Comparison of ENCODE assay signal across 1 cellular context in the genomic region with DNA sequence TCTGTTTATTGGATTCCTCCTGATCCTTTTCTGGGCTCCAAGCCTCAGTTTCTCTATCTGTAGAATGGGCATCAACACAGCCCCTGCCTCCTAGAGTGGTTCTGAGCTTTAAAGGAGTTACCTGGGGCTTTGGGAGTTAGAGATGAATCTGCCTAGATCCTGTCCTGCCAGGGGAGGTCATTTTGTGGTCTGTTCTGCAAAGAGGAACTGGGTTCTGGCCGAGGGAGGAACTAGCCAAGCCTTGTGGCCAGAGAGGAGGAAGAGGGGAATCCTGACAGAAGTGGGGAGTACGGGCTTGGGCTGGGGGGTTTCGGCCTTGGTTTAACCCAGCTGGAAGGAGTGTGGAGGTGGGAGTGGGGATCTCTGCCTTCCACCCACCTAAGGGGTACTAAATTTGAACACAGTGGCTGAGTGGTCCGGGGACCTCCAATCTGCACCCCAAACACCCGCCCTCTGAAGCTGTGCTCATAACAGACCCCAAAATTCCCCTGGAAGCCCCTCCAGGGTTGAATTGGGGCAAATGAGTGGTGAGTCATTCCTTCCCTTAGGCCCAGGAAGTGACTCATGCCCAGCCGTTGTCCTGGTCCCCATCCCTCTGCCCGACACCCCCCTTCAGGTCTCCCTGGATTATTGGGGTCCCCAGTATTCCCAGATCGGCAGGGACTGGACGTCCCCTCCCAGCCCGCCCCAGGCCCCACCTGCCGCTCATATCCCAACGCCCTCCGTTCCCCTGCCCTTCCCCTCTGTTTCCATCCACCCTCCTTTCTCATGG.
A peak's percentile ranks its signal among the peaks of the same experiment; 100 is the strongest.
TF ChIP-seq lines count a peak whose summit lies in the region.

No MANE protein-coding gene starts in this region.

TF ChIP-seq in K562, 482 proteins besides CTCF, POLR2A, EP300 and RAD21 (continued from another document):
- TF ChIP-seq MED1 (CRISPR knock-in tag; IDR thresholded peaks at IDR 0.05; ENCODE audit: borderline replicate concordance) (no peak), FUS (optimal IDR thresholded peaks at IDR 0.05; ENCODE audit: low read depth, low read length) (no peak), RBFOX2 (IDR thresholded peaks at IDR 0.05; ENCODE audit: low read depth, low read length) (no peak), SNIP1 (IDR thresholded peaks at IDR 0.05; ENCODE audit: low read depth) (no peak), ZNF212 (CRISPR knock-in tag; IDR thresholded peaks at IDR 0.05) (no peak), SOX6 (IDR thresholded peaks at IDR 0.05) (no peak), ZZZ3 (IDR thresholded peaks at IDR 0.05) (no peak), TRIM24 (IDR thresholded peaks at IDR 0.05) (no peak), ATF1 (CRISPR knock-in tag; IDR thresholded peaks at IDR 0.05) (no peak), ATF1 (tag; IDR thresholded peaks at IDR 0.05) (no peak), BRD9 (IDR thresholded peaks at IDR 0.05; ENCODE audit: low read depth, partially characterized antibody) (peak; percentile 62), MAZ (CRISPR knock-in tag; conservative IDR thresholded peaks at IDR 0.05 in 1 of 2, IDR thresholded peaks at IDR 0.05 in 1 of 2) (peak in 1 of 2 experiments; percentile 35; a peak in 1 of 4 replicates), ZNF584 (CRISPR knock-in tag; IDR thresholded peaks at IDR 0.05; ENCODE audit: low read depth) (0 out of 2 replicates have a peak, but pooled peaks have one; percentile 59), CBX8 (IDR thresholded peaks at IDR 0.05; ENCODE audit: borderline replicate concordance, extremely low read depth, low read depth, low read length, poor library complexity, severe bottlenecking) (no peak), CHCHD3 (CRISPR knock-in tag; IDR thresholded peaks at IDR 0.05) (no peak), ZNF347 (CRISPR knock-in tag; IDR thresholded peaks at IDR 0.05; ENCODE audit: low read depth) (no peak), SAFB2 (IDR thresholded peaks at IDR 0.05; ENCODE audit: borderline replicate concordance, low read depth, low read length, severe bottlenecking) (no peak), ZNF146 (CRISPR knock-in tag; IDR thresholded peaks at IDR 0.05; ENCODE audit: unreplicated experiment) (no peak), SMAD2 (IDR thresholded peaks at IDR 0.05; ENCODE audit: low read depth, low read length) (no peak), CSDE1 (IDR thresholded peaks at IDR 0.05) (no peak), KLF16 (IDR thresholded peaks at IDR 0.05) (no peak), ZC3H8 (IDR thresholded peaks at IDR 0.05) (no peak), MYNN (IDR thresholded peaks at IDR 0.05) (no peak), MYNN (CRISPR knock-in tag; IDR thresholded peaks at IDR 0.05) (no peak), POLR2G (IDR thresholded peaks at IDR 0.05; ENCODE audit: low read depth, low read length) (no peak), RBM17 (IDR thresholded peaks at IDR 0.05; ENCODE audit: borderline replicate concordance, low read depth, low read length) (no peak), ESRRA (IDR thresholded peaks at IDR 0.05; ENCODE audit: borderline replicate concordance, low read depth) (no peak), ZC3H11A (IDR thresholded peaks at IDR 0.05; ENCODE audit: low read depth, low read length) (no peak), RAD51 (IDR thresholded peaks at IDR 0.05; ENCODE audit: borderline replicate concordance, low read depth) (no peak), MTA3 (IDR thresholded peaks at IDR 0.05; ENCODE audit: borderline replicate concordance) (peak; percentile 64), ARNT (IDR thresholded peaks at IDR 0.05) (no peak), BRF1 (IDR thresholded peaks at IDR 0.05; ENCODE audit: borderline replicate concordance, extremely low read depth, insufficient read length) (no peak), NCOA2 (IDR thresholded peaks at IDR 0.05; ENCODE audit: partially characterized antibody in 2 of 2) (no peak), RBM14 (IDR thresholded peaks at IDR 0.05; ENCODE audit: borderline replicate concordance, insufficient read depth, low read depth, low read length) (no peak), GTF2F1 (IDR thresholded peaks at IDR 0.05; ENCODE audit: low read depth, low read length) (no peak), ZNF175 (CRISPR knock-in tag; IDR thresholded peaks at IDR 0.05; ENCODE audit: low read depth) (no peak), FIP1L1 (IDR thresholded peaks at IDR 0.05; ENCODE audit: low read depth, low read length, poor library complexity, severe bottlenecking) (no peak), SMARCA5 (IDR thresholded peaks at IDR 0.05) (peak; percentile 93), BRCA1 (IDR thresholded peaks at IDR 0.05) (no peak), BRCA1 (CRISPR knock-in tag; IDR thresholded peaks at IDR 0.05) (no peak), RHOXF2B (CRISPR knock-in tag; conservative IDR thresholded peaks at IDR 0.05) (no peak), ZNF551 (CRISPR knock-in tag; IDR thresholded peaks at IDR 0.05) (no peak), LCOR (CRISPR knock-in tag; IDR thresholded peaks at IDR 0.05) (no peak), MCM7 (IDR thresholded peaks at IDR 0.05) (no peak), TRIM28 (IDR thresholded peaks at IDR 0.05) (0 out of 2 replicates have a peak, but pooled peaks have one; percentile 14)
- TF ChIP-seq, protein P1, sequence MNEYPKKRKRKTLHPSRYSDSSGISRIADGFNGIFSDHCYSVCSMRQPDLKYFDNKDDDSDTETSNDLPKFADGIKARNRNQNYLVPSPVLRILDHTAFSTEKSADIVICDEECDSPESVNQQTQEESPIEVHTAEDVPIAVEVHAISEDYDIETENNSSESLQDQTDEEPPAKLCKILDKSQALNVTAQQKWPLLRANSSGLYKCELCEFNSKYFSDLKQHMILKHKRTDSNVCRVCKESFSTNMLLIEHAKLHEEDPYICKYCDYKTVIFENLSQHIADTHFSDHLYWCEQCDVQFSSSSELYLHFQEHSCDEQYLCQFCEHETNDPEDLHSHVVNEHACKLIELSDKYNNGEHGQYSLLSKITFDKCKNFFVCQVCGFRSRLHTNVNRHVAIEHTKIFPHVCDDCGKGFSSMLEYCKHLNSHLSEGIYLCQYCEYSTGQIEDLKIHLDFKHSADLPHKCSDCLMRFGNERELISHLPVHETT (CRISPR knock-in tag; conservative IDR thresholded peaks at IDR 0.05 in 1 of 2, IDR thresholded peaks at IDR 0.05 in 1 of 2) = no peak; a peak in 1 of 4 replicates
- TF ChIP-seq, protein P2, sequence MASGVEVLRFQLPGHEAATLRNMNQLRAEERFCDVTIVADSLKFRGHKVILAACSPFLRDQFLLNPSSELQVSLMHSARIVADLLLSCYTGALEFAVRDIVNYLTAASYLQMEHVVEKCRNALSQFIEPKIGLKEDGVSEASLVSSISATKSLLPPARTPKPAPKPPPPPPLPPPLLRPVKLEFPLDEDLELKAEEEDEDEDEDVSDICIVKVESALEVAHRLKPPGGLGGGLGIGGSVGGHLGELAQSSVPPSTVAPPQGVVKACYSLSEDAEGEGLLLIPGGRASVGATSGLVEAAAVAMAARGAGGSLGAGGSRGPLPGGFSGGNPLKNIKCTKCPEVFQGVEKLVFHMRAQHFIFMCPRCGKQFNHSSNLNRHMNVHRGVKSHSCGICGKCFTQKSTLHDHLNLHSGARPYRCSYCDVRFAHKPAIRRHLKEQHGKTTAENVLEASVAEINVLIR (CRISPR knock-in tag; IDR thresholded peaks at IDR 0.05) = no peak
- TF ChIP-seq, protein P3, sequence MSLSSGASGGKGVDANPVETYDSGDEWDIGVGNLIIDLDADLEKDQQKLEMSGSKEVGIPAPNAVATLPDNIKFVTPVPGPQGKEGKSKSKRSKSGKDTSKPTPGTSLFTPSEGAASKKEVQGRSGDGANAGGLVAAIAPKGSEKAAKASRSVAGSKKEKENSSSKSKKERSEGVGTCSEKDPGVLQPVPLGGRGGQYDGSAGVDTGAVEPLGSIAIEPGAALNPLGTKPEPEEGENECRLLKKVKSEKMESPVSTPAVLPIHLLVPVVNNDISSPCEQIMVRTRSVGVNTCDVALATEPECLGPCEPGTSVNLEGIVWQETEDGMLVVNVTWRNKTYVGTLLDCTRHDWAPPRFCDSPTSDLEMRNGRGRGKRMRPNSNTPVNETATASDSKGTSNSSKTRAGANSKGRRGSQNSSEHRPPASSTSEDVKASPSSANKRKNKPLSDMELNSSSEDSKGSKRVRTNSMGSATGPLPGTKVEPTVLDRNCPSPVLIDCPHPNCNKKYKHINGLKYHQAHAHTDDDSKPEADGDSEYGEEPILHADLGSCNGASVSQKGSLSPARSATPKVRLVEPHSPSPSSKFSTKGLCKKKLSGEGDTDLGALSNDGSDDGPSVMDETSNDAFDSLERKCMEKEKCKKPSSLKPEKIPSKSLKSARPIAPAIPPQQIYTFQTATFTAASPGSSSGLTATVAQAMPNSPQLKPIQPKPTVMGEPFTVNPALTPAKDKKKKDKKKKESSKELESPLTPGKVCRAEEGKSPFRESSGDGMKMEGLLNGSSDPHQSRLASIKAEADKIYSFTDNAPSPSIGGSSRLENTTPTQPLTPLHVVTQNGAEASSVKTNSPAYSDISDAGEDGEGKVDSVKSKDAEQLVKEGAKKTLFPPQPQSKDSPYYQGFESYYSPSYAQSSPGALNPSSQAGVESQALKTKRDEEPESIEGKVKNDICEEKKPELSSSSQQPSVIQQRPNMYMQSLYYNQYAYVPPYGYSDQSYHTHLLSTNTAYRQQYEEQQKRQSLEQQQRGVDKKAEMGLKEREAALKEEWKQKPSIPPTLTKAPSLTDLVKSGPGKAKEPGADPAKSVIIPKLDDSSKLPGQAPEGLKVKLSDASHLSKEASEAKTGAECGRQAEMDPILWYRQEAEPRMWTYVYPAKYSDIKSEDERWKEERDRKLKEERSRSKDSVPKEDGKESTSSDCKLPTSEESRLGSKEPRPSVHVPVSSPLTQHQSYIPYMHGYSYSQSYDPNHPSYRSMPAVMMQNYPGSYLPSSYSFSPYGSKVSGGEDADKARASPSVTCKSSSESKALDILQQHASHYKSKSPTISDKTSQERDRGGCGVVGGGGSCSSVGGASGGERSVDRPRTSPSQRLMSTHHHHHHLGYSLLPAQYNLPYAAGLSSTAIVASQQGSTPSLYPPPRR (CRISPR knock-in tag; IDR thresholded peaks at IDR 0.05; ENCODE audit: borderline replicate concordance) = no peak
- TF ChIP-seq, protein P4, sequence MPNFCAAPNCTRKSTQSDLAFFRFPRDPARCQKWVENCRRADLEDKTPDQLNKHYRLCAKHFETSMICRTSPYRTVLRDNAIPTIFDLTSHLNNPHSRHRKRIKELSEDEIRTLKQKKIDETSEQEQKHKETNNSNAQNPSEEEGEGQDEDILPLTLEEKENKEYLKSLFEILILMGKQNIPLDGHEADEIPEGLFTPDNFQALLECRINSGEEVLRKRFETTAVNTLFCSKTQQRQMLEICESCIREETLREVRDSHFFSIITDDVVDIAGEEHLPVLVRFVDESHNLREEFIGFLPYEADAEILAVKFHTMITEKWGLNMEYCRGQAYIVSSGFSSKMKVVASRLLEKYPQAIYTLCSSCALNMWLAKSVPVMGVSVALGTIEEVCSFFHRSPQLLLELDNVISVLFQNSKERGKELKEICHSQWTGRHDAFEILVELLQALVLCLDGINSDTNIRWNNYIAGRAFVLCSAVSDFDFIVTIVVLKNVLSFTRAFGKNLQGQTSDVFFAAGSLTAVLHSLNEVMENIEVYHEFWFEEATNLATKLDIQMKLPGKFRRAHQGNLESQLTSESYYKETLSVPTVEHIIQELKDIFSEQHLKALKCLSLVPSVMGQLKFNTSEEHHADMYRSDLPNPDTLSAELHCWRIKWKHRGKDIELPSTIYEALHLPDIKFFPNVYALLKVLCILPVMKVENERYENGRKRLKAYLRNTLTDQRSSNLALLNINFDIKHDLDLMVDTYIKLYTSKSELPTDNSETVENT (CRISPR knock-in tag; IDR thresholded peaks at IDR 0.05) = no peak
- TF ChIP-seq, protein P5, sequence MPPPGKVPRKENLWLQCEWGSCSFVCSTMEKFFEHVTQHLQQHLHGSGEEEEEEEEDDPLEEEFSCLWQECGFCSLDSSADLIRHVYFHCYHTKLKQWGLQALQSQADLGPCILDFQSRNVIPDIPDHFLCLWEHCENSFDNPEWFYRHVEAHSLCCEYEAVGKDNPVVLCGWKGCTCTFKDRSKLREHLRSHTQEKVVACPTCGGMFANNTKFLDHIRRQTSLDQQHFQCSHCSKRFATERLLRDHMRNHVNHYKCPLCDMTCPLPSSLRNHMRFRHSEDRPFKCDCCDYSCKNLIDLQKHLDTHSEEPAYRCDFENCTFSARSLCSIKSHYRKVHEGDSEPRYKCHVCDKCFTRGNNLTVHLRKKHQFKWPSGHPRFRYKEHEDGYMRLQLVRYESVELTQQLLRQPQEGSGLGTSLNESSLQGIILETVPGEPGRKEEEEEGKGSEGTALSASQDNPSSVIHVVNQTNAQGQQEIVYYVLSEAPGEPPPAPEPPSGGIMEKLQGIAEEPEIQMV (tag; conservative IDR thresholded peaks at IDR 0.05; ENCODE audit: low read depth) = no peak
- TF ChIP-seq, protein P6, sequence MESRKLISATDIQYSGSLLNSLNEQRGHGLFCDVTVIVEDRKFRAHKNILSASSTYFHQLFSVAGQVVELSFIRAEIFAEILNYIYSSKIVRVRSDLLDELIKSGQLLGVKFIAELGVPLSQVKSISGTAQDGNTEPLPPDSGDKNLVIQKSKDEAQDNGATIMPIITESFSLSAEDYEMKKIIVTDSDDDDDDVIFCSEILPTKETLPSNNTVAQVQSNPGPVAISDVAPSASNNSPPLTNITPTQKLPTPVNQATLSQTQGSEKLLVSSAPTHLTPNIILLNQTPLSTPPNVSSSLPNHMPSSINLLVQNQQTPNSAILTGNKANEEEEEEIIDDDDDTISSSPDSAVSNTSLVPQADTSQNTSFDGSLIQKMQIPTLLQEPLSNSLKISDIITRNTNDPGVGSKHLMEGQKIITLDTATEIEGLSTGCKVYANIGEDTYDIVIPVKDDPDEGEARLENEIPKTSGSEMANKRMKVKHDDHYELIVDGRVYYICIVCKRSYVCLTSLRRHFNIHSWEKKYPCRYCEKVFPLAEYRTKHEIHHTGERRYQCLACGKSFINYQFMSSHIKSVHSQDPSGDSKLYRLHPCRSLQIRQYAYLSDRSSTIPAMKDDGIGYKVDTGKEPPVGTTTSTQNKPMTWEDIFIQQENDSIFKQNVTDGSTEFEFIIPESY (CRISPR knock-in tag; IDR thresholded peaks at IDR 0.05) = no peak
- TF ChIP-seq, protein P7, sequence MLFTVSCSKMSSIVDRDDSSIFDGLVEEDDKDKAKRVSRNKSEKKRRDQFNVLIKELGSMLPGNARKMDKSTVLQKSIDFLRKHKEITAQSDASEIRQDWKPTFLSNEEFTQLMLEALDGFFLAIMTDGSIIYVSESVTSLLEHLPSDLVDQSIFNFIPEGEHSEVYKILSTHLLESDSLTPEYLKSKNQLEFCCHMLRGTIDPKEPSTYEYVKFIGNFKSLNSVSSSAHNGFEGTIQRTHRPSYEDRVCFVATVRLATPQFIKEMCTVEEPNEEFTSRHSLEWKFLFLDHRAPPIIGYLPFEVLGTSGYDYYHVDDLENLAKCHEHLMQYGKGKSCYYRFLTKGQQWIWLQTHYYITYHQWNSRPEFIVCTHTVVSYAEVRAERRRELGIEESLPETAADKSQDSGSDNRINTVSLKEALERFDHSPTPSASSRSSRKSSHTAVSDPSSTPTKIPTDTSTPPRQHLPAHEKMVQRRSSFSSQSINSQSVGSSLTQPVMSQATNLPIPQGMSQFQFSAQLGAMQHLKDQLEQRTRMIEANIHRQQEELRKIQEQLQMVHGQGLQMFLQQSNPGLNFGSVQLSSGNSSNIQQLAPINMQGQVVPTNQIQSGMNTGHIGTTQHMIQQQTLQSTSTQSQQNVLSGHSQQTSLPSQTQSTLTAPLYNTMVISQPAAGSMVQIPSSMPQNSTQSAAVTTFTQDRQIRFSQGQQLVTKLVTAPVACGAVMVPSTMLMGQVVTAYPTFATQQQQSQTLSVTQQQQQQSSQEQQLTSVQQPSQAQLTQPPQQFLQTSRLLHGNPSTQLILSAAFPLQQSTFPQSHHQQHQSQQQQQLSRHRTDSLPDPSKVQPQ (CRISPR knock-in tag; IDR thresholded peaks at IDR 0.05; ENCODE audit: borderline replicate concordance) = no peak
